26 cellular contexts compared by ENCODE assay signal in genomic region chr7:140093375-140093774, GRCh38.
"Had no signal": no experiment of that assay in that cellular context is flagged by ENCODE, and none has a peak within 500 bp of the region (broad histone marks: within the 10 kb centered on the region; RNA-seq: fewer than 3 reads in every experiment).

No MANE protein-coding gene starts in this region.

- H3K27me3 Mint-ChIP-seq: activated naive CD4-positive, alpha-beta T cell treated with anti-CD3 and anti-CD28 coated beads, Interleukin-2, amount 10 ng/mL, durations not matched to agents 7 days and 5 days; activated naive CD8-positive, alpha-beta T cell treated with anti-CD3 and anti-CD28 coated beads for 36 hours had no signal

- H3K4me3 Mint-ChIP-seq: activated naive CD4-positive, alpha-beta T cell treated with anti-CD3 and anti-CD28 coated beads, Interleukin-2, amount 10 ng/mL, durations not matched to agents 7 days and 5 days; activated naive CD8-positive, alpha-beta T cell treated with anti-CD3 and anti-CD28 coated beads for 36 hours had no signal

- H3K4me1 Mint-ChIP-seq: activated naive CD4-positive, alpha-beta T cell treated with anti-CD3 and anti-CD28 coated beads, Interleukin-2, amount 10 ng/mL, durations not matched to agents 7 days and 5 days had no signal

- H3K27me3 ChIP-seq: brain microvascular endothelial cell, cardiac muscle cell had no signal

- H3K4me3 ChIP-seq: cardiac muscle cell, SK-N-MC had no signal

- ATAC-seq: Panc1, Right ventricle myocardium inferior had no signal

- DNase-seq: activated CD4-positive, alpha-beta T cell treated with anti-CD3 and anti-CD28 coated beads for 48 hours; activated CD4-positive, alpha-beta T cell treated with anti-CD3 and anti-CD28 coated beads, Interleukin-2, amount 50 U/mL, for 4 hours; activated CD4-positive, CD25-positive, alpha-beta regulatory T cell treated with anti-CD3 and anti-CD28 coated beads, Interleukin-2, amount 50 U/mL, for 72 hours; activated effector memory CD4-positive, alpha-beta T cell treated with anti-CD3 and anti-CD28 coated beads, Interleukin-2, amount 50 U/mL, for 16 hours; activated naive CD4-positive, alpha-beta T cell treated with anti-CD3 and anti-CD28 coated beads, Interleukin-2, amount 10 ng/mL, durations not matched to agents 7 days and 5 days; activated naive CD8-positive, alpha-beta T cell treated with anti-CD3 and anti-CD28 coated beads for 36 hours; activated T-cell treated with anti-CD3 and anti-CD28 coated beads for 4 hours; brain microvascular endothelial cell; Kasumi-1; KBM-7; NCI-H1092; NCI-H1417; NCI-H1694; NCI-H2029; NCI-H2107; NCI-H2171 treated with DMSO at 0.1 percent for 48 hours; NCI-H510A treated with DMSO at 0.1 percent for 48 hours; NCI-H69; NK-92 treated with Interleukin-12 subunit alpha and Interleukin-12 subunit beta, amount 100 ng/mL, for 24 hours; OCI-M1; RPMI8226; T-helper 1 cell had no signal

- H3K9me3 Mint-ChIP-seq: activated naive CD4-positive, alpha-beta T cell treated with anti-CD3 and anti-CD28 coated beads, Interleukin-2, amount 10 ng/mL, durations not matched to agents 7 days and 5 days; activated naive CD8-positive, alpha-beta T cell treated with anti-CD3 and anti-CD28 coated beads for 36 hours had no signal

- H3K27ac Mint-ChIP-seq: activated naive CD8-positive, alpha-beta T cell treated with anti-CD3 and anti-CD28 coated beads for 36 hours had no signal
